In the genomic region with DNA sequence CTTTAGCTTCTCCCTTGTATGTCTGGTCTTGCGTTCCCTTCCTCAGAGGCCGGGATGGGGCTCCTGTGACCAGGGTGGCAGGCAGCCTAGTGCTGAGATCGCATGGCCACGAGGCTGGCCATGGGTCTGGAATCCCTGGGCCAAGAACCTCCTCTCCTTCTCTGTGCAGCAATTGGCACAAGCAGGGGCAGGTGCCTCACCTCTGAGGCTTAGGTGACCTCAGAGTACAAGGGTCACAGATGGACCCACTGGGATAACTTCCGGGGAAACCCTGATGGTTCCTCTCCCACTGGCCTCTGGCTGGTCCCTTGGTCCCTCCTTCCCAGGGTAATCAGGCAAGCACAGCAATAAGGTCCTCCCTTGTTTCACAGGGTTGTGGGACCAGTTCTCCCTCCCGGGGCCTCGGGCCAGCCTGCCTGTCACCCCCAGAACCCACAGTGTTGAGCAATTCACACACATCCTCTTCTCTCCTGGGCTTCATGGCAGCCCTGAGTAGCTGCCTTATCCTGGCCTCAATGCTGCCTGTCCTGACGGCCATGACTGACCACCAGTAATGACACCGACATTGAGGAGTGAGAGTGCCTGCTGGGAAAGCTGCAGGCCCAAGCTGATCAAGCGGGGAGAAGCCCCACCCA, we compare ENCODE assay signal across 1 cellular context.
TF ChIP-seq lines count a peak whose summit lies in the region.

No MANE protein-coding gene starts in this region.

TF ChIP-seq in HepG2, 621 proteins besides CTCF, POLR2A, EP300 and RAD21:
- TF ChIP-seq ZNF556 (CRISPR knock-in tag; IDR thresholded peaks at IDR 0.05; ENCODE audit: borderline replicate concordance) (no peak), NR2F1 (CRISPR knock-in tag; IDR thresholded peaks at IDR 0.05) (no peak), ZNF317 (CRISPR knock-in tag; IDR thresholded peaks at IDR 0.05) (no peak), ZNF335 (CRISPR knock-in tag; IDR thresholded peaks at IDR 0.05) (no peak), BRCA1 (CRISPR knock-in tag; IDR thresholded peaks at IDR 0.05) (no peak), ZNF496 (CRISPR knock-in tag; IDR thresholded peaks at IDR 0.05; ENCODE audit: insufficient replicate concordance) (no peak), HMG20A (CRISPR knock-in tag; IDR thresholded peaks at IDR 0.05; ENCODE audit: borderline replicate concordance) (no peak), RORA (CRISPR knock-in tag; IDR thresholded peaks at IDR 0.05) (no peak), CREM (IDR thresholded peaks at IDR 0.05) (no peak), CREM (CRISPR knock-in tag; IDR thresholded peaks at IDR 0.05) (no peak)
- TF ChIP-seq, protein P1, sequence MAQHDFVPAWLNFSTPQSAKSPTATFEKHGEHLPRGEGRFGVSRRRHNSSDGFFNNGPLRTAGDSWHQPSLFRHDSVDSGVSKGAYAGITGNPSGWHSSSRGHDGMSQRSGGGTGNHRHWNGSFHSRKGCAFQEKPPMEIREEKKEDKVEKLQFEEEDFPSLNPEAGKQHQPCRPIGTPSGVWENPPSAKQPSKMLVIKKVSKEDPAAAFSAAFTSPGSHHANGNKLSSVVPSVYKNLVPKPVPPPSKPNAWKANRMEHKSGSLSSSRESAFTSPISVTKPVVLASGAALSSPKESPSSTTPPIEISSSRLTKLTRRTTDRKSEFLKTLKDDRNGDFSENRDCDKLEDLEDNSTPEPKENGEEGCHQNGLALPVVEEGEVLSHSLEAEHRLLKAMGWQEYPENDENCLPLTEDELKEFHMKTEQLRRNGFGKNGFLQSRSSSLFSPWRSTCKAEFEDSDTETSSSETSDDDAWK (CRISPR knock-in tag; IDR thresholded peaks at IDR 0.05) = no peak
- TF ChIP-seq, protein P2, sequence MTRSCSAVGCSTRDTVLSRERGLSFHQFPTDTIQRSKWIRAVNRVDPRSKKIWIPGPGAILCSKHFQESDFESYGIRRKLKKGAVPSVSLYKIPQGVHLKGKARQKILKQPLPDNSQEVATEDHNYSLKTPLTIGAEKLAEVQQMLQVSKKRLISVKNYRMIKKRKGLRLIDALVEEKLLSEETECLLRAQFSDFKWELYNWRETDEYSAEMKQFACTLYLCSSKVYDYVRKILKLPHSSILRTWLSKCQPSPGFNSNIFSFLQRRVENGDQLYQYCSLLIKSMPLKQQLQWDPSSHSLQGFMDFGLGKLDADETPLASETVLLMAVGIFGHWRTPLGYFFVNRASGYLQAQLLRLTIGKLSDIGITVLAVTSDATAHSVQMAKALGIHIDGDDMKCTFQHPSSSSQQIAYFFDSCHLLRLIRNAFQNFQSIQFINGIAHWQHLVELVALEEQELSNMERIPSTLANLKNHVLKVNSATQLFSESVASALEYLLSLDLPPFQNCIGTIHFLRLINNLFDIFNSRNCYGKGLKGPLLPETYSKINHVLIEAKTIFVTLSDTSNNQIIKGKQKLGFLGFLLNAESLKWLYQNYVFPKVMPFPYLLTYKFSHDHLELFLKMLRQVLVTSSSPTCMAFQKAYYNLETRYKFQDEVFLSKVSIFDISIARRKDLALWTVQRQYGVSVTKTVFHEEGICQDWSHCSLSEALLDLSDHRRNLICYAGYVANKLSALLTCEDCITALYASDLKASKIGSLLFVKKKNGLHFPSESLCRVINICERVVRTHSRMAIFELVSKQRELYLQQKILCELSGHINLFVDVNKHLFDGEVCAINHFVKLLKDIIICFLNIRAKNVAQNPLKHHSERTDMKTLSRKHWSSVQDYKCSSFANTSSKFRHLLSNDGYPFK (CRISPR knock-in tag; IDR thresholded peaks at IDR 0.05; ENCODE audit: borderline replicate concordance) = no peak
- TF ChIP-seq, protein P3, sequence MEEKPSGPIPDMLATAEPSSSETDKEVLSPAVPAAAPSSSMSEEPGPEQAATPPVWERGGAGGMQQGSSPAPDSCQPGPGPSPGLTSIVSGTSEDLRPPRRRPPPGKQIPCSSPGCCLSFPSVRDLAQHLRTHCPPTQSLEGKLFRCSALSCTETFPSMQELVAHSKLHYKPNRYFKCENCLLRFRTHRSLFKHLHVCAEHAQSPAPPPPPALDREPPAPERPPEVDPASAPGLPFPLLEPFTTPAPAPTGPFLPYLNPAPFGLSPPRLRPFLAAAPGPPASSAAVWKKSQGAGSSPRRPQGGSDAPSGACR (CRISPR knock-in tag; IDR thresholded peaks at IDR 0.05) = no peak
- TF ChIP-seq, protein P4, sequence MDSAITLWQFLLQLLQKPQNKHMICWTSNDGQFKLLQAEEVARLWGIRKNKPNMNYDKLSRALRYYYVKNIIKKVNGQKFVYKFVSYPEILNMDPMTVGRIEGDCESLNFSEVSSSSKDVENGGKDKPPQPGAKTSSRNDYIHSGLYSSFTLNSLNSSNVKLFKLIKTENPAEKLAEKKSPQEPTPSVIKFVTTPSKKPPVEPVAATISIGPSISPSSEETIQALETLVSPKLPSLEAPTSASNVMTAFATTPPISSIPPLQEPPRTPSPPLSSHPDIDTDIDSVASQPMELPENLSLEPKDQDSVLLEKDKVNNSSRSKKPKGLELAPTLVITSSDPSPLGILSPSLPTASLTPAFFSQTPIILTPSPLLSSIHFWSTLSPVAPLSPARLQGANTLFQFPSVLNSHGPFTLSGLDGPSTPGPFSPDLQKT (CRISPR knock-in tag; IDR thresholded peaks at IDR 0.05; ENCODE audit: borderline replicate concordance) = no peak
TF ChIP-seq in HepG2: peak in this region for 0.
